18 cellular contexts compared by ENCODE assay signal in genomic region chr20:48541581-48542071, GRCh38.
DNase-seq lines count a peak whose midpoint lies in the region; ATAC-seq, FAIRE-seq and TF ChIP-seq lines count a peak whose summit lies in the region.
"Had no signal": no experiment of that assay in that cellular context is flagged by ENCODE, and none has a peak within 500 bp of the region (broad histone marks: within the 10 kb centered on the region; RNA-seq: fewer than 3 reads in every experiment).

No MANE protein-coding gene starts in this region.

- no peaks in the 10 kb centered on the region for H3K79me2 ChIP-seq in neural progenitor cell (ENCODE audit: low read depth)

- no peaks in the 10 kb centered on the region for H3K9me3 ChIP-seq in neural progenitor cell (ENCODE audit: low read depth)
- H3K9me3 ChIP-seq in lower lobe of right lung = no peaks in the 10 kb centered on the region
- H3K9me3 ChIP-seq: thoracic aorta had no signal

- no peak overlapping the region for H3K4me3 ChIP-seq in neural progenitor cell
- H3K4me3 ChIP-seq in lower lobe of right lung = no peak overlapping the region
- H3K4me3 ChIP-seq: thoracic aorta had no signal

- H4K20me1 ChIP-seq in neural progenitor cell (ENCODE audit: low read depth) = no peaks in the 10 kb centered on the region

- TF ChIP-seq POLR2A in GM12891 (IDR thresholded peaks at IDR 0.05; ENCODE audit: low read depth, low read length) = no peak

- peaks cover 13% of the 10 kb centered on the region for H3F3A ChIP-seq in neural progenitor cell (ENCODE audit: low read depth)

- H3K9me3 Mint-ChIP-seq in neural progenitor cell = peaks cover 7% of the 10 kb centered on the region
- H3K9me3 Mint-ChIP-seq: activated T-cell treated with anti-CD3 and anti-CD28 coated beads, Interleukin-2, amount 50 U/mL, for 4 hours had no signal

- peaks cover 20% of the 10 kb centered on the region for H3K4me1 Mint-ChIP-seq in neural progenitor cell

- H3K36me3 ChIP-seq in neural progenitor cell = no peaks in the 10 kb centered on the region
- H3K36me3 ChIP-seq in lower lobe of right lung = no peaks in the 10 kb centered on the region
- H3K36me3 ChIP-seq: thoracic aorta had no signal

- peaks cover 24% of the 10 kb centered on the region for H3K4me1 ChIP-seq in neural progenitor cell
- H3K4me1 ChIP-seq in lower lobe of right lung = no peaks in the 10 kb centered on the region

- no peak overlapping the region for H3K9ac ChIP-seq in neural progenitor cell

- ATAC-seq in GM21576 (IDR thresholded peaks at IDR 0.05; ENCODE audit: unreplicated experiment) (peak; percentile 80), lower lobe of right lung (no peak), GM19035 (IDR thresholded peaks at IDR 0.05; ENCODE audit: unreplicated experiment) (no peak)
- ATAC-seq: activated naive CD4-positive, alpha-beta T cell treated with anti-CD3 and anti-CD28 coated beads, Interleukin-2, amount 50 U/mL, for 72 hours; activated T-cell treated with anti-CD3 and anti-CD28 coated beads, Interleukin-2, amount 50 U/mL, for 4 hours had no signal

- intact Hi-C loops in lower lobe of right lung (cut with DNase I) = no loop called here

- DNase-seq in GM12891 (ENCODE audit: insufficient read length, low spot score) = no peak
- peak; percentile 22 for DNase-seq in NCI-H69 (lab: John Stamatoyannopoulos, UW)
- DNase-seq in neural progenitor cell (ENCODE audit: low spot score) = no peak
- no peak for DNase-seq in lower lobe of right lung
- DNase-seq in DMS79 treated with DMSO at 0.1 percent for 48 hours (lab: John Stamatoyannopoulos, UW) = no peak
- no peak for DNase-seq in activated CD8-positive, alpha-beta memory T cell treated with anti-CD3 and anti-CD28 coated beads for 24 hours
- DNase-seq: activated CD4-positive, alpha-beta T cell treated with anti-CD3 and anti-CD28 coated beads, Interleukin-2, amount 50 U/mL, for 48 hours; activated T-cell treated with anti-CD3 and anti-CD28 coated beads, Interleukin-2, amount 50 U/mL, for 4 hours; cortex of kidney; foreskin fibroblast; NCI-H1417 treated with DMSO at 0.1 percent for 48 hours; NCI-H226; SW 1271 had no signal

- no peak overlapping the region for H3K4me2 ChIP-seq in neural progenitor cell

- H3K4me3 Mint-ChIP-seq in neural progenitor cell = no peak overlapping the region
- H3K4me3 Mint-ChIP-seq: activated T-cell treated with anti-CD3 and anti-CD28 coated beads, Interleukin-2, amount 50 U/mL, for 4 hours; brain had no signal

- FAIRE-seq in GM12891 (lab: Jason Lieb, UNC) = peak; percentile 9

- TF ChIP-seq CTCF in neural progenitor cell (IDR thresholded peaks at IDR 0.05) (no peak), lower lobe of right lung (IDR thresholded peaks at IDR 0.05) (no peak)

- H3K27ac ChIP-seq in neural progenitor cell (no peak overlapping the region), lower lobe of right lung (no peak overlapping the region)
- H3K27ac ChIP-seq: thoracic aorta had no signal

- H3K27me3 ChIP-seq in neural progenitor cell = no peaks in the 10 kb centered on the region
- peaks cover 35% of the 10 kb centered on the region for H3K27me3 ChIP-seq in lower lobe of right lung (ENCODE audit: low read depth)

- H3K27me3 Mint-ChIP-seq in neural progenitor cell (ENCODE audit: insufficient read depth, low read depth) = peaks cover 5% of the 10 kb centered on the region

- no peak overlapping the region for H2AFZ ChIP-seq in neural progenitor cell (replicated peaks)

- H3K27ac Mint-ChIP-seq in neural progenitor cell = peak overlapping the region; percentile 68
- H3K27ac Mint-ChIP-seq: brain had no signal

- H3K36me3 Mint-ChIP-seq in neural progenitor cell = peaks cover 2% of the 10 kb centered on the region
- H3K36me3 Mint-ChIP-seq: activated naive CD4-positive, alpha-beta T cell treated with anti-CD3 and anti-CD28 coated beads, Interleukin-2, amount 50 U/mL, for 72 hours; brain had no signal

TF ChIP-seq in GM12891, 5 proteins besides CTCF, POLR2A, EP300 and RAD21:
- TF ChIP-seq TAF1 (IDR thresholded peaks at IDR 0.05; ENCODE audit: low read depth, low read length) (no peak), POLR2AphosphoS5 (IDR thresholded peaks at IDR 0.05; ENCODE audit: low read depth, low read length) (no peak), SPI1 (IDR thresholded peaks at IDR 0.05; ENCODE audit: low read depth, low read length) (peak; percentile 65), PAX5 (IDR thresholded peaks at IDR 0.05; ENCODE audit: insufficient read depth, low read length, severe bottlenecking) (no peak), POU2F2 (IDR thresholded peaks at IDR 0.05; ENCODE audit: low read depth, low read length) (peak; percentile 70)
TF ChIP-seq in GM12891: peak in this region for 2.
